Comparison of ENCODE assay signal across 8 cellular contexts in genomic region chr2:111117666-111118454, GRCh38. TPM values are rescaled to one million over a fixed set of nuclear protein-coding genes. Genes with fewer than 3 reads are reported as not detected.
A peak's percentile ranks its signal among the peaks of the same experiment; 100 is the strongest.
DNase-seq lines count a peak whose midpoint lies in the region; ATAC-seq, FAIRE-seq and TF ChIP-seq lines count a peak whose summit lies in the region.

No MANE protein-coding gene starts in this region.

- CTCF ChIA-PET in OCI-LY7 (lab: Charles Lee; ENCODE audit: unreplicated experiment), result interaction anchor here (1.0 to 1.2 kb wide), 2 partner anchors 40 to 67 kb away, joined by 3 read pairs; no protein-coding TSS in a partner anchor
- CTCF ChIA-PET in K562 (lab: Yijun Ruan, JAX; ENCODE audit: low intra/inter-chr PET ratio), result no interaction called here

- in situ Hi-C loops in K562 (cut with MboI), result no loop called here

- H3K4me3 ChIP-seq in OCI-LY7 (ENCODE audit: low read depth, low read length, poor library complexity, severe bottlenecking) (peak overlapping the region; percentile 96), K562 (no peak overlapping the region)

- H3K79me2 ChIP-seq in OCI-LY7 (ENCODE audit: insufficient read depth, low read depth, low read length), result peaks cover 18% of the 10 kb centered on the region
- H3K79me2 ChIP-seq in K562 (ENCODE audit: control insufficient read depth, insufficient read depth, low read length), result peaks cover 20% of the 10 kb centered on the region

- peak; percentile 59 for DNase-seq in ELF-1 (ENCODE audit: low read depth, low spot score)
- no peak for DNase-seq in OCI-LY7 (ENCODE audit: low spot score)
- DNase-seq in K562 (ENCODE audit: extremely low read depth in 1 of 4, low spot score in 3 of 4), result no peak
- DNase-seq in inferior parietal cortex (ENCODE audit: extremely low spot score), result peak; percentile 22
- peak; percentile 32 for DNase-seq in stimulated activated CD4-positive, alpha-beta T cell treated with anti-CD3 and anti-CD28 coated beads, Interleukin-12 subunit alpha, Interleukin-12 subunit beta, amount 100 ng/mL, for 4 hours

- POLR2A ChIA-PET in OCI-LY7 (lab: Charles Lee), result no interaction called here
- POLR2A ChIA-PET in K562 (lab: Yijun Ruan, JAX), result no interaction called here

- H3K9me3 ChIP-seq in OCI-LY7 (ENCODE audit: low read length) (no peaks in the 10 kb centered on the region), K562 (replicated peaks; ENCODE audit: control insufficient read depth, insufficient read depth, low read depth, low read length) (no peaks in the 10 kb centered on the region)

- no peak overlapping the region for H2AFZ ChIP-seq in OCI-LY7 (ENCODE audit: low read length)
- no peak overlapping the region for H2AFZ ChIP-seq in K562 (ENCODE audit: low read depth, low read length)

- H4K20me1 ChIP-seq in OCI-LY7 (ENCODE audit: insufficient read depth, low read length), result peaks cover 7% of the 10 kb centered on the region; the same call in 1 of the 2 replicates
- H4K20me1 ChIP-seq in K562 (replicated peaks; ENCODE audit: control insufficient read depth, insufficient read depth, low read length), result peaks cover 4% of the 10 kb centered on the region

- H3K9me2 ChIP-seq in OCI-LY7 (ENCODE audit: insufficient read depth, low read length), result no peaks in the 10 kb centered on the region

- WGBS in K562 (ENCODE audit: insufficient coverage, low coverage, missing lambda C conversion rate), result 94% methylated on average over 39 of the region's 58 CpGs

- H3K36me3 ChIP-seq in OCI-LY7 (ENCODE audit: insufficient read depth, low read length) (peaks cover 9% of the 10 kb centered on the region), K562 (ENCODE audit: control insufficient read depth, insufficient read depth, low read length) (no peaks in the 10 kb centered on the region)

- no peak for TF ChIP-seq RAD21 in K562 (CRISPR knock-in tag; conservative IDR thresholded peaks at IDR 0.05 in 1 of 2, IDR thresholded peaks at IDR 0.05 in 1 of 2)

- no peak for TF ChIP-seq EP300 in K562 (IDR thresholded peaks at IDR 0.05; ENCODE audit: low read length)

- intact Hi-C loops in OCI-LY7 (cut with micrococcal nuclease; ENCODE audit: unreplicated experiment), result loop anchor here (2.0 to 5.0 kb wide), 2 partner anchors 89 to 306 kb away; no protein-coding TSS in a partner anchor
- intact Hi-C loops in K562 (cut with micrococcal nuclease), result loop anchor here (5.0 to 10.0 kb wide), 3 partner anchors 303 to 549 kb away; no protein-coding TSS in a partner anchor

- peak overlapping the region; percentile 98 for H3K4me2 ChIP-seq in OCI-LY7 (ENCODE audit: low read length)
- H3K4me2 ChIP-seq in K562 (ENCODE audit: insufficient read depth, low read length), result no peak overlapping the region

- H3K27me3 ChIP-seq in K562 (ENCODE audit: control insufficient read depth in 2 of 2, insufficient read depth in 2 of 2, low read length in 2 of 2), result no peaks in the 10 kb centered on the region

- no peak for FAIRE-seq in K562 (lab: Jason Lieb, UNC)

- no peak overlapping the region for H3K27ac ChIP-seq in OCI-LY7 (ENCODE audit: low read depth, low read length, poor library complexity, severe bottlenecking)
- no peak overlapping the region for H3K27ac ChIP-seq in K562 (ENCODE audit: extremely low read depth, low read depth, low read length)

- BruUV-seq in OCI-LY7 (replicated peaks; lab: Mats Ljungman, UMichigan), result no TSS peak
- no TSS peak for BruUV-seq in K562 (replicated peaks; lab: Mats Ljungman, UMichigan)

- ATAC-seq in K562 (no peak), HG02759 (IDR thresholded peaks at IDR 0.05; ENCODE audit: unreplicated experiment) (no peak), GM18873 (IDR thresholded peaks at IDR 0.05; ENCODE audit: low FRiP score, unreplicated experiment) (no peak), HG03457 (IDR thresholded peaks at IDR 0.05; ENCODE audit: unreplicated experiment) (no peak)

- no peak overlapping the region for H3K9ac ChIP-seq in K562 (ENCODE audit: insufficient read depth in 1 of 2, low read depth in 2 of 2, low read length in 2 of 2)

- H3K4me1 ChIP-seq in OCI-LY7 (ENCODE audit: insufficient read depth, low read length, poor library complexity, severe bottlenecking), result peaks cover 38% of the 10 kb centered on the region
- peaks cover 0 to 32% of the 10 kb centered on the region in 2 experiments; a peak in 3 of 5 replicates for H3K4me1 ChIP-seq in K562 (replicated peaks in 1 of 2; ENCODE audit: control insufficient read depth in 2 of 2, insufficient read depth in 2 of 2, low read length in 2 of 2)

- H3K9me1 ChIP-seq in K562 (ENCODE audit: control insufficient read depth, insufficient read depth, low read length), result no peaks in the 10 kb centered on the region

- TF ChIP-seq CTCF in OCI-LY7 (conservative IDR thresholded peaks at IDR 0.05; ENCODE audit: low read length) (no peak), K562 (IDR thresholded peaks at IDR 0.05 in 2 of 3, conservative IDR thresholded peaks at IDR 0.05 in 1 of 3; ENCODE audit: insufficient read depth in 2 of 3, low read depth in 1 of 3, low read length in 3 of 3) (no peak)

- no peak for TF ChIP-seq POLR2A in K562 (conservative IDR thresholded peaks at IDR 0.05)

TF ChIP-seq in K562, 482 proteins besides CTCF, POLR2A, EP300 and RAD21:
- TF ChIP-seq HDGF (IDR thresholded peaks at IDR 0.05) (no peak), ZBTB33 (CRISPR knock-in tag; IDR thresholded peaks at IDR 0.05) (peak; percentile 80), CEBPB (tag; IDR thresholded peaks at IDR 0.05) (no peak), RBM34 (IDR thresholded peaks at IDR 0.05; ENCODE audit: borderline replicate concordance, insufficient read depth, low read length) (no peak)

RNA-seq across cellular contexts. Expression of gene BCL2L11, which starts 2.9 kb away (rescaled TPM):
- total RNA-seq in OCI-LY7 (2014; rRNA removed; shearing (Covaris generic)), result 10.9 and 16.0 TPM in 2 replicates
- 20.3 and 21.2 TPM in 2 replicates for total RNA-seq in OCI-LY7 (2022)
- 12.1 and 19.1 TPM in 2 replicates for total RNA-seq in K562 (2011; cell fraction: chromatin; rRNA removed; ENCODE audit: low replicate concordance)
- 6.2 and 6.7 TPM in 2 replicates for total RNA-seq in K562 (2011; cell fraction: nucleolus; rRNA removed)
- total RNA-seq in K562 (2011; cell fraction: nucleoplasm; rRNA removed), result 13.1 and 30.2 TPM in 2 replicates
- total RNA-seq in K562 (2014; rRNA removed), result 4.5 and 6.4 TPM in 2 replicates
- 5.0 TPM in 2 replicates for total RNA-seq in K562 (2014; rRNA removed; fragmentation: Illumina TruSeq; extraction: Trizol)
- total RNA-seq in K562 (2015; rRNA removed; fragmentation: Illumina TruSeq; extraction: Trizol), result 6.1 and 7.2 TPM in 2 replicates
- total RNA-seq in K562 (2021), result 16.1 and 18.8 TPM in 2 replicates
- 3.1 and 6.4 TPM in 2 replicates for polyA plus RNA-seq in K562 (2011; rRNA removed)
- 4.7 and 6.0 TPM in 2 replicates for polyA plus RNA-seq in K562 (2011; cell fraction: cytosol; rRNA removed)
- polyA plus RNA-seq in K562 (2011; cell fraction: nucleus; rRNA removed), result 8.6 and 12.0 TPM in 2 replicates
- polyA plus RNA-seq in K562 (2012), result 11.4 TPM in 2 replicates
- polyA plus RNA-seq in K562 (2014; fragmentation: Illumina TruSeq; extraction: Trizol), result 15.3 and 16.5 TPM in 2 replicates
- 1 to 10 TPM; 2.2 to 2.5 TPM for polyA plus RNA-seq in K562 (2014; fragmentation: Nextera tagmentation; extraction: Ambion mirVana)
- polyA plus RNA-seq in K562 (2014; rRNA removed), result 8.1 and 8.8 TPM in 2 replicates
- 3.4 and 6.3 TPM in 2 replicates for polyA minus RNA-seq in K562 (2011; rRNA and poly(A)+ RNA removed)
- polyA minus RNA-seq in K562 (2011; cell fraction: cytosol; rRNA and poly(A)+ RNA removed), result 6.0 and 9.8 TPM in 2 replicates
- polyA minus RNA-seq in K562 (2011; cell fraction: nucleus; rRNA and poly(A)+ RNA removed), result 6.9 and 13.4 TPM in 2 replicates

Comparison
In these comparisons a context has a peak if more than half of its experiments do, and no peak if none do; other contexts are left out.
1. DNase-seq: peak in ELF-1 (single experiment), inferior parietal cortex (single experiment) and stimulated activated CD4-positive, alpha-beta T cell treated with anti-CD3 and anti-CD28 coated beads, Interleukin-12 subunit alpha, Interleukin-12 subunit beta, amount 100 ng/mL, for 4 hours (single experiment); none in OCI-LY7 (single experiment) and K562 (0 of 4).